In the genomic region with DNA sequence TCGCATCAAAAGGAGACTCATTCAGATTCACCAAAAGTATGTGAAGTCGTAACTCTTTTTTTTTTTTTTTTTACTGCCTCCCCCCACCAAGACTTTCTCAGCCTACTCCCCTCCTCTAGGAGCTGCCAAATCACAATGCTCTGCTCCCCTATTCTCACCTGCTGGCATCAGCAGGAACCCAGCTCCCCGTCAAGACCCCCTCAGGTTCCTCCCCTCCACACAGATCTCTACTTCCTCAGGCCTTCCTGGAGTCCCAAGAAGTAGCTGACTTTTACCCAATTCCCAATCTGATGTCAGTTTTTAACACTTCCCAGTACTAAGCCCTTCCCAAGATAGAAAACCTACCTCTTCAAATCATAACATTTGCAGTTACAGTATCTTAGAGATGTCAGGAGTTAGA, we compare ENCODE assay signal across 2 cellular contexts.
A peak's percentile ranks its signal among the peaks of the same experiment; 100 is the strongest.
TF ChIP-seq lines count a peak whose summit lies in the region.

No MANE protein-coding gene starts in this region.

TF ChIP-seq in HepG2, 621 proteins besides CTCF, POLR2A, EP300 and RAD21:
- no peak for TF ChIP-seq ZEB1 (IDR thresholded peaks at IDR 0.05; ENCODE audit: insufficient replicate concordance, low read depth)
- peak; percentile 74 for TF ChIP-seq RBM22 (optimal IDR thresholded peaks at IDR 0.05; ENCODE audit: low read length)

TF ChIP-seq in IMR-90, 13 proteins besides CTCF, POLR2A, EP300 and RAD21:
- TF ChIP-seq BHLHE40 (IDR thresholded peaks at IDR 0.05; ENCODE audit: low read depth, low read length) (no peak), RCOR1 (IDR thresholded peaks at IDR 0.05; ENCODE audit: insufficient replicate concordance, low read length) (no peak), CEBPB (IDR thresholded peaks at IDR 0.05; ENCODE audit: low read depth, low read length) (no peak), CHD1 (IDR thresholded peaks at IDR 0.05; ENCODE audit: low read depth, low read length) (no peak), MXI1 (IDR thresholded peaks at IDR 0.05; ENCODE audit: borderline replicate concordance, low read depth, low read length) (no peak)
TF ChIP-seq in IMR-90: peak in this region for 0.
